ENCODE assay signal across 8 cellular contexts in genomic region chr12:14256139-14256538, GRCh38.
A peak's percentile ranks its signal among the peaks of the same experiment; 100 is the strongest.
DNase-seq lines count a peak whose midpoint lies in the region; ATAC-seq and TF ChIP-seq lines count a peak whose summit lies in the region.

No MANE protein-coding gene starts in this region.

- H3K36me3 Mint-ChIP-seq in naive thymus-derived CD4-positive, alpha-beta T cell: peaks cover 0 to 50% (median 3%) of the 10 kb centered on the region in 5 donors

- ATAC-seq in naive thymus-derived CD4-positive, alpha-beta T cell: peak; percentile 64

- H3K4me3 Mint-ChIP-seq in naive thymus-derived CD4-positive, alpha-beta T cell: peak overlapping the region; percentile 25 to 80 (median 77)

- H3K27me3 ChIP-seq in naive thymus-derived CD4-positive, alpha-beta T cell (ENCODE audit: control insufficient read depth in 2 of 2, insufficient read depth in 2 of 2, low read length in 2 of 2): no peaks in the 10 kb centered on the region

- intact Hi-C loops in naive thymus-derived CD4-positive, alpha-beta T cell (cut with micrococcal nuclease): loop anchor here (1.0 to 10.0 kb wide), 11 partner anchors 16 to 1626 kb away; partner anchors contain the start of genes ATF7IP (in 2 of the 2), EPS8 (in 1 of the 2) and STRAP (in 1 of the 2)

- peaks cover 37 to 38% of the 10 kb centered on the region in 2 donors for H3K4me1 ChIP-seq in naive thymus-derived CD4-positive, alpha-beta T cell (ENCODE audit: control insufficient read depth in 2 of 2, insufficient read depth in 2 of 2, low read length in 2 of 2)

- peak overlapping the region; percentile 93 for H3K27ac ChIP-seq in angular gyrus (ENCODE audit: low read depth, low read length)
- H3K27ac ChIP-seq in naive thymus-derived CD4-positive, alpha-beta T cell (ENCODE audit: low read depth, low read length): peak overlapping the region; percentile 65

- peak overlapping the region; percentile 89 to 99 (median 98) for H3K27ac Mint-ChIP-seq in naive thymus-derived CD4-positive, alpha-beta T cell

- no peaks in the 10 kb centered on the region for H3K9me3 ChIP-seq in naive thymus-derived CD4-positive, alpha-beta T cell (ENCODE audit: control insufficient read depth in 2 of 3, low read length in 3 of 3)

- DNase-seq in AG10803 (ENCODE audit: low read depth) (peak; percentile 48), OCI-M1 (lab: John Stamatoyannopoulos, UW) (peak; percentile 76), NCI-H526 treated with DMSO at 0.1 percent for 48 hours (lab: John Stamatoyannopoulos, UW) (no peak), RKO (ENCODE audit: low spot score) (no peak), NCI-H345 (lab: John Stamatoyannopoulos, UW) (no peak), NCI-H2196 treated with DMSO at 0.1 percent for 48 hours (lab: John Stamatoyannopoulos, UW; ENCODE audit: unreplicated experiment) (no peak)
- peak in 7 of 9 donors; percentile 43 to 76 (median 61) for DNase-seq in naive thymus-derived CD4-positive, alpha-beta T cell

- H3K9me3 Mint-ChIP-seq in naive thymus-derived CD4-positive, alpha-beta T cell: peaks cover 0 to 36% (median 12%) of the 10 kb centered on the region in 11 donors

- H3K4me1 Mint-ChIP-seq in naive thymus-derived CD4-positive, alpha-beta T cell: peaks cover 41 to 69% (median 65%) of the 10 kb centered on the region in 7 donors

- H3K36me3 ChIP-seq in naive thymus-derived CD4-positive, alpha-beta T cell (ENCODE audit: control insufficient read depth in 2 of 3, insufficient read depth in 3 of 3, low read length in 3 of 3): no peaks in the 10 kb centered on the region

- POLR2A ChIA-PET in naive thymus-derived CD4-positive, alpha-beta T cell (lab: Charles Lee): interaction anchor here (0.6 to 3.1 kb wide), 10 partner anchors 13 to 515 kb away, joined by 3 to 43 read pairs (median 4); partner anchors contain the start of gene ATF7IP

- no peaks in the 10 kb centered on the region for H3K27me3 Mint-ChIP-seq in naive thymus-derived CD4-positive, alpha-beta T cell

- TF ChIP-seq CTCF in AG10803 (conservative IDR thresholded peaks at IDR 0.05; ENCODE audit: low read length): no peak

- CTCF ChIA-PET in naive thymus-derived CD4-positive, alpha-beta T cell (lab: Charles Lee): interaction anchor here (0.9 to 5.8 kb wide), 7 partner anchors 11 to 198 kb away, joined by 3 to 36 read pairs (median 5); partner anchors contain the start of gene ATF7IP

- H3K4me3 ChIP-seq in AG10803 (ENCODE audit: low read length): no peak overlapping the region
- H3K4me3 ChIP-seq in naive thymus-derived CD4-positive, alpha-beta T cell (ENCODE audit: low read length): peak overlapping the region; percentile 31

Comparison
In these comparisons a context has a peak if more than half of its experiments do, and no peak if none do; other contexts are left out.
1. DNase-seq: peak in AG10803 (single experiment), OCI-M1 (single experiment) and naive thymus-derived CD4-positive, alpha-beta T cell (7 of 9); none in NCI-H526 treated with DMSO at 0.1 percent for 48 hours (single experiment), RKO (single experiment), NCI-H345 (single experiment) and NCI-H2196 treated with DMSO at 0.1 percent for 48 hours (single experiment).